In the genomic region with DNA sequence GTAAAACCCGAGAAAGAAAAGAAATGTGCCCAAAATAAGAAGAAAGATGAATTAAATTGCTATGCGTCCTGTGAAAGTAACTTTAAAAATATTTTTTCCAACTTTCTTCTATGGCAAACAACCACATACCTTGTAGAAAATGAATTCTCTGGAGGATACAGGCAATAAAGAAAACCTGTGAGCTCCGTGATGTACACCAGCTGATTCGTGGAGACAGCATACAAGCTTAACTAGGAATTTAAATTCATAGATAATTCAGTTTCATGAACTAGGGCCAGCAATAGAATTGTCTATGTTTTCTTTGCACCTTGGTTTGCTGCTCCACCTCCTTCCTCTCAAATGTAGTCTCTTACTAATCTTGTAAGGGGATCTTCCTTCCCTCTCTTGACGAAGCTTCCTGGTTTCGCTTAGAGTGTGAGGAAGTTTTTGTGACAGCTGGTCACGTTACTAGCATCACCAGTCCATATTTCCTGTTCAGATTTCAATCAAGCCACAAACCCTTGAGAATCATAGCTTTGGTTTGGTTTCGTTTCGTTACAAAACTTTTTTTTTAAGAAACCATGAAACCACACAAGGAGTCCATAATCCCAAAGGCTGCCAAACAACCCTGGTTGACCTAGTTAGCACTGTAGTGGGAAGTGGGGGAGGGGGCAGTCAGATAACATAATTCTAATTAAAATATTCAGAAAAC, we compare ENCODE assay signal across 10 cellular contexts. TPM values are rescaled to one million over a fixed set of nuclear protein-coding genes. Genes with fewer than 3 reads are reported as not detected.
DNase-seq lines count a peak whose midpoint lies in the region; ATAC-seq, FAIRE-seq and TF ChIP-seq lines count a peak whose summit lies in the region.
"Had no signal": no experiment of that assay in that cellular context is flagged by ENCODE, and none has a peak within 500 bp of the region (broad histone marks: within the 10 kb centered on the region; RNA-seq: fewer than 3 reads in every experiment).

No MANE protein-coding gene starts in this region.

- intact Hi-C loops in kidney (cut with DNase I): no loop called here

- H3K9me2 ChIP-seq in Karpas-422 (replicated peaks; ENCODE audit: insufficient read depth, low read length): no peaks in the 10 kb centered on the region

- H3K27me3 Mint-ChIP-seq in activated CD4-positive, alpha-beta memory T cell treated with anti-CD3 and anti-CD28 coated beads, Interleukin-2, amount 10 ng/mL, durations not matched to agents 7 days and 5 days: peaks cover 2% of the 10 kb centered on the region

- H3K79me2 ChIP-seq in Karpas-422 (ENCODE audit: low read length): no peaks in the 10 kb centered on the region

- H4K20me1 ChIP-seq in Karpas-422 (ENCODE audit: insufficient read depth, low read depth, low read length): no peaks in the 10 kb centered on the region

- H3K36me3 ChIP-seq in Karpas-422 (ENCODE audit: insufficient read depth, low read length): no peaks in the 10 kb centered on the region
- no peaks in the 10 kb centered on the region for H3K36me3 ChIP-seq in kidney (ENCODE audit: control insufficient read depth in 1 of 2, insufficient read depth in 2 of 2, low read length in 2 of 2)

- peaks cover 13% of the 10 kb centered on the region for H3K9me3 Mint-ChIP-seq in activated CD4-positive, alpha-beta memory T cell treated with anti-CD3 and anti-CD28 coated beads, Interleukin-2, amount 10 ng/mL, durations not matched to agents 7 days and 5 days

- H3K27ac ChIP-seq in Karpas-422 (ENCODE audit: low read length): no peak overlapping the region
- H3K27ac ChIP-seq in kidney (ENCODE audit: low read depth in 2 of 2, low read length in 2 of 2): no peak overlapping the region
- H3K27ac ChIP-seq: epithelial cell of prostate had no signal

- peaks cover 8% of the 10 kb centered on the region for H3K36me3 Mint-ChIP-seq in activated CD4-positive, alpha-beta memory T cell treated with anti-CD3 and anti-CD28 coated beads, Interleukin-2, amount 10 ng/mL, durations not matched to agents 7 days and 5 days (ENCODE audit: low read depth)

- H3K4me3 Mint-ChIP-seq in activated CD4-positive, alpha-beta memory T cell treated with anti-CD3 and anti-CD28 coated beads, Interleukin-2, amount 10 ng/mL, durations not matched to agents 7 days and 5 days: peak overlapping the region; percentile 48

- no peak for ATAC-seq in GM19351 (IDR thresholded peaks at IDR 0.05; ENCODE audit: unreplicated experiment)

- FAIRE-seq in kidney (lab: Jason Lieb, UNC): no peak
- FAIRE-seq: GM18507 had no signal

- no peaks in the 10 kb centered on the region for H3K27me3 ChIP-seq in Karpas-422 (ENCODE audit: low read length)

- H3K4me3 ChIP-seq in Karpas-422 (ENCODE audit: low read length) (0 out of 2 replicates have a peak overlapping the region, but pooled peaks have one; percentile 34), kidney (ENCODE audit: low read length in 2 of 2) (peak overlapping the region; percentile 36 to 44)

- H3K4me1 ChIP-seq in Karpas-422 (ENCODE audit: low read length) (no peaks in the 10 kb centered on the region; the same call in 1 of the 2 replicates), kidney (ENCODE audit: control insufficient read depth in 1 of 2, insufficient read depth in 1 of 2, low read depth in 1 of 2, low read length in 2 of 2) (no peaks in the 10 kb centered on the region)

- H3K4me2 ChIP-seq in Karpas-422 (ENCODE audit: low read depth, low read length, poor library complexity, severe bottlenecking): peak overlapping the region; percentile 35

- peaks cover 28% of the 10 kb centered on the region for H3K4me1 Mint-ChIP-seq in activated CD4-positive, alpha-beta memory T cell treated with anti-CD3 and anti-CD28 coated beads, Interleukin-2, amount 10 ng/mL, durations not matched to agents 7 days and 5 days

- TF ChIP-seq CTCF in kidney (IDR thresholded peaks at IDR 0.05; ENCODE audit: borderline replicate concordance, extremely low read depth, insufficient read depth): no peak

- peak overlapping the region; percentile 88 for H3K27ac Mint-ChIP-seq in activated CD4-positive, alpha-beta memory T cell treated with anti-CD3 and anti-CD28 coated beads, Interleukin-2, amount 10 ng/mL, durations not matched to agents 7 days and 5 days

- CTCF ChIA-PET in activated CD4-positive, alpha-beta memory T cell treated with anti-CD3 and anti-CD28 coated beads, Interleukin-2, amount 10 ng/mL, durations not matched to agents 7 days and 5 days (lab: Charles Lee): interaction anchor here (0.9 to 1.2 kb wide), 2 partner anchors 33 to 35 kb away, joined by 3 to 4 read pairs; a partner anchor contains a TSS

- H3K9ac ChIP-seq in Karpas-422 (ENCODE audit: low read length): no peak overlapping the region
- H3K9ac ChIP-seq in kidney (ENCODE audit: low read length in 2 of 2): no peak overlapping the region

- peak; percentile 22 for DNase-seq in stimulated activated CD4-positive, alpha-beta T cell treated with anti-CD3 and anti-CD28 coated beads, Interleukin-15, amount 100 ng/mL, for 24 hours
- no peak for DNase-seq in stimulated activated CD4-positive, alpha-beta T cell treated with anti-CD3 and anti-CD28 coated beads, Interleukin-2, amount 100 ng/mL, for 24 hours
- DNase-seq in Karpas-422: no peak
- DNase-seq in activated CD4-positive, alpha-beta memory T cell treated with anti-CD3 and anti-CD28 coated beads, Interleukin-2, amount 10 ng/mL, durations not matched to agents 7 days and 5 days: peak; percentile 40
- no peak for DNase-seq in kidney
- no peak for DNase-seq in NCI-H2196 (lab: John Stamatoyannopoulos, UW; ENCODE audit: unreplicated experiment)
- no peak for DNase-seq in DMS79 (lab: John Stamatoyannopoulos, UW)

- no peak overlapping the region for H2AFZ ChIP-seq in Karpas-422 (ENCODE audit: low read length)

- H3K9me3 ChIP-seq in Karpas-422 (ENCODE audit: low read length) (no peaks in the 10 kb centered on the region; the same call in 1 of the 2 replicates), kidney (ENCODE audit: control insufficient read depth in 1 of 2, low read length in 2 of 2) (no peaks in the 10 kb centered on the region)

- POLR2A ChIA-PET in activated CD4-positive, alpha-beta memory T cell treated with anti-CD3 and anti-CD28 coated beads, Interleukin-2, amount 10 ng/mL, durations not matched to agents 7 days and 5 days (lab: Charles Lee): interaction anchor here (1.6 kb wide), 1 partner anchor 37 kb away, joined by 19 read pairs; a partner anchor contains a TSS

RNA-seq across cellular contexts. Expression of a gene that starts 35.8 kb away (rescaled TPM):
- total RNA-seq in Karpas-422 (2014; rRNA removed; shearing (Covaris generic); ENCODE audit: low replicate concordance): not detected in 2 replicates
- 1 to 10 TPM; 1.4 to 1.6 TPM for total RNA-seq in activated CD4-positive, alpha-beta memory T cell treated with anti-CD3 and anti-CD28 coated beads, Interleukin-2, amount 10 ng/mL, durations not matched to agents 7 days and 5 days
- total RNA-seq in kidney: 0.50 TPM
- polyA plus RNA-seq in kidney (ENCODE audit: insufficient read depth, low read depth, low replicate concordance): 0.34 TPM

Comparison
In these comparisons a context has a peak if more than half of its experiments do, and no peak if none do; other contexts are left out.
1. DNase-seq: peak in stimulated activated CD4-positive, alpha-beta T cell treated with anti-CD3 and anti-CD28 coated beads, Interleukin-15, amount 100 ng/mL, for 24 hours (single experiment) and activated CD4-positive, alpha-beta memory T cell treated with anti-CD3 and anti-CD28 coated beads, Interleukin-2, amount 10 ng/mL, durations not matched to agents 7 days and 5 days (single experiment); none in stimulated activated CD4-positive, alpha-beta T cell treated with anti-CD3 and anti-CD28 coated beads, Interleukin-2, amount 100 ng/mL, for 24 hours (0 of 2), Karpas-422 (single experiment), kidney (single experiment), NCI-H2196 (single experiment) and DMS79 (single experiment).